8 cellular contexts compared by ENCODE assay signal in genomic region chr9:93143830-93144530, GRCh38. TPM values are rescaled to one million over a fixed set of nuclear protein-coding genes. Genes with fewer than 3 reads are reported as not detected.
DNase-seq lines count a peak whose midpoint lies in the region; ATAC-seq and TF ChIP-seq lines count a peak whose summit lies in the region.

No MANE protein-coding gene starts in this region.

- no TSS peak for BruUV-seq in OCI-LY7 (replicated peaks; lab: Mats Ljungman, UMichigan)

- peaks cover 2 to 5% (median 3%) of the 10 kb centered on the region in 3 donors for H3K27me3 Mint-ChIP-seq in immature natural killer cell (ENCODE audit: low read depth in 3 of 3)

- H2AFZ ChIP-seq in OCI-LY7 (ENCODE audit: low read length), result peak overlapping the region; percentile 88

- no peaks in the 10 kb centered on the region for H4K20me1 ChIP-seq in OCI-LY7 (ENCODE audit: insufficient read depth, low read length)

- H3K27ac ChIP-seq in OCI-LY7 (ENCODE audit: low read depth, low read length, poor library complexity, severe bottlenecking) (peak overlapping the region; percentile 70), thoracic aorta (peak overlapping the region; percentile 20 to 54)

- H3K79me2 ChIP-seq in OCI-LY7 (ENCODE audit: insufficient read depth, low read depth, low read length), result no peaks in the 10 kb centered on the region

- ATAC-seq in thoracic aorta (ENCODE audit: insufficient number of reproducible peaks, low FRiP score, low read depth), result peak; percentile 47

- H3K4me2 ChIP-seq in OCI-LY7 (ENCODE audit: low read length), result peak overlapping the region; percentile 63

- H3K9me2 ChIP-seq in OCI-LY7 (ENCODE audit: insufficient read depth, low read length), result no peaks in the 10 kb centered on the region

- peak overlapping the region; percentile 15 to 69 (median 54) for H3K4me3 Mint-ChIP-seq in immature natural killer cell

- DNase-seq in BE2C (peak; percentile 46), OCI-LY7 (ENCODE audit: low spot score) (peak; percentile 68), activated gamma-delta T cell (lab: John Stamatoyannopoulos, UW) (peak; percentile 25), immature natural killer cell (peak; percentile 32 to 45 (median 36)), thoracic aorta (ENCODE audit: low spot score) (no peak), SIG-M5 (lab: John Stamatoyannopoulos, UW) (no peak), T1000 (lab: John Stamatoyannopoulos, UW) (no peak), NCI-H187 (lab: John Stamatoyannopoulos, UW) (no peak)

- CTCF ChIA-PET in OCI-LY7 (lab: Charles Lee; ENCODE audit: unreplicated experiment), result interaction anchor here (0.8 kb wide), 1 partner anchor 10 kb away, joined by 3 read pairs; the partner anchor contains the start of gene NINJ1

- POLR2A ChIA-PET in OCI-LY7 (lab: Charles Lee), result interaction anchor here (1.6 kb wide), 1 partner anchor 13 kb away, joined by 3 read pairs; no protein-coding TSS in a partner anchor

- H3K4me3 ChIP-seq in BE2C (ENCODE audit: low read depth, low read length), result no peak overlapping the region
- H3K4me3 ChIP-seq in OCI-LY7 (ENCODE audit: low read depth, low read length, poor library complexity, severe bottlenecking), result peak overlapping the region; percentile 37
- H3K4me3 ChIP-seq in thoracic aorta, result peak overlapping the region; percentile 18

- H3K36me3 Mint-ChIP-seq in immature natural killer cell, result no peaks in the 10 kb centered on the region

- intact Hi-C loops in OCI-LY7 (cut with micrococcal nuclease; ENCODE audit: unreplicated experiment), result no loop called here

- H3K36me3 ChIP-seq in BE2C (no peaks in the 10 kb centered on the region), OCI-LY7 (ENCODE audit: insufficient read depth, low read length) (no peaks in the 10 kb centered on the region; the same call in 1 of the 2 replicates), thoracic aorta (no peaks in the 10 kb centered on the region)

- no peaks in the 10 kb centered on the region; the same call in 1 of the 2 replicates for H3K4me1 ChIP-seq in BE2C
- peaks cover 59% of the 10 kb centered on the region for H3K4me1 ChIP-seq in OCI-LY7 (ENCODE audit: insufficient read depth, low read length, poor library complexity, severe bottlenecking)
- H3K4me1 ChIP-seq in thoracic aorta (ENCODE audit: control insufficient read depth in 1 of 2, low read depth in 2 of 2), result peaks cover 7 to 27% of the 10 kb centered on the region in 2 donors

- peaks cover 19% of the 10 kb centered on the region in 2 donors for H3K4me1 Mint-ChIP-seq in immature natural killer cell

- H3K9me3 Mint-ChIP-seq in immature natural killer cell, result no peaks in the 10 kb centered on the region

- TF ChIP-seq CTCF in BE2C (IDR thresholded peaks at IDR 0.05; ENCODE audit: low read depth, low read length) (no peak), OCI-LY7 (conservative IDR thresholded peaks at IDR 0.05; ENCODE audit: low read length) (no peak), thoracic aorta (IDR thresholded peaks at IDR 0.05) (no peak)

- H3K9me3 ChIP-seq in BE2C (no peaks in the 10 kb centered on the region), OCI-LY7 (ENCODE audit: low read length) (no peaks in the 10 kb centered on the region; the same call in 1 of the 2 replicates), thoracic aorta (no peaks in the 10 kb centered on the region)

- no peaks in the 10 kb centered on the region for H3K27me3 ChIP-seq in BE2C
- H3K27me3 ChIP-seq in thoracic aorta (replicated peaks; ENCODE audit: insufficient read depth), result no peaks in the 10 kb centered on the region

- H3K27ac Mint-ChIP-seq in immature natural killer cell, result peak overlapping the region; percentile 9 to 77 (median 65)

RNA-seq across cellular contexts. Expression of gene NINJ1, which starts 9.9 kb away (rescaled TPM):
- polyA plus RNA-seq in BE2C (2012; ENCODE audit: insufficient read depth, insufficient read length, low read depth), result 104 TPM
- 6.2 and 13.3 TPM in 2 replicates for total RNA-seq in OCI-LY7 (2014; rRNA removed; shearing (Covaris generic))
- total RNA-seq in OCI-LY7 (2022) (18.1 and 18.3 TPM in 2 replicates), thoracic aorta (100 to 1,000 TPM in 1 of 2 donors, 10 to 100 TPM in 1; 71.2 to 194 TPM)
- polyA plus RNA-seq in immature natural killer cell, result 10 to 100 TPM; 51.3 to 91.0 (median 54.0) TPM

RNA-seq across cellular contexts. Expression of gene WNK2, which starts 40.0 kb away (rescaled TPM):
- 7.2 TPM for polyA plus RNA-seq in BE2C (2012; ENCODE audit: insufficient read depth, insufficient read length, low read depth)
- 118 and 142 TPM in 2 replicates for total RNA-seq in OCI-LY7 (2014; rRNA removed; shearing (Covaris generic))
- total RNA-seq in OCI-LY7 (2022) (176 and 194 TPM in 2 replicates), thoracic aorta (1 to 10 TPM in 1 of 2 donors, under 1 TPM in 1; 0.95 to 4.7 TPM)
- polyA plus RNA-seq in immature natural killer cell, result not detected

RNA-seq across cellular contexts. Expression of gene CARD19, which starts 48.0 kb away (rescaled TPM):
- 90.7 TPM for polyA plus RNA-seq in BE2C (2012; ENCODE audit: insufficient read depth, insufficient read length, low read depth)
- 18.4 and 26.8 TPM in 2 replicates for total RNA-seq in OCI-LY7 (2014; rRNA removed; shearing (Covaris generic))
- total RNA-seq in OCI-LY7 (2022), result 13.4 and 15.8 TPM in 2 replicates
- polyA plus RNA-seq in immature natural killer cell, result 100 to 1,000 TPM in 1 of 3 donors, 10 to 100 TPM in 2; 55.1 to 105 (median 78.8) TPM
- total RNA-seq in thoracic aorta, result 100 to 1,000 TPM in 1 of 2 donors, 10 to 100 TPM in 1; 46.3 to 103 TPM

Comparison
In these comparisons a context has a peak if more than half of its experiments do, and no peak if none do; other contexts are left out.
1. DNase-seq: peak in BE2C (single experiment), OCI-LY7 (single experiment), activated gamma-delta T cell (single experiment) and immature natural killer cell (3 of 3); none in thoracic aorta (single experiment), SIG-M5 (single experiment), T1000 (single experiment) and NCI-H187 (0 of 2).
2. RNA of gene WNK2, which starts 40.0 kb away (total RNA-seq): 118 to 194 TPM in OCI-LY7; 0.95 to 4.7 TPM in thoracic aorta; every median in the first group is over 10 times any median in the second.